Comparison of ENCODE assay signal across 1 cellular context in genomic region chr7:23467731-23468720, GRCh38.
TF ChIP-seq lines count a peak whose summit lies in the region.

No MANE protein-coding gene starts in this region.

TF ChIP-seq in K562, 482 proteins besides CTCF, POLR2A, EP300 and RAD21 (continued from another document):
- no peak for TF ChIP-seq ZBTB40 (IDR thresholded peaks at IDR 0.05)
- no peak for TF ChIP-seq ZBTB40 (CRISPR knock-in tag; IDR thresholded peaks at IDR 0.05)
- no peak for TF ChIP-seq ZNF239 (CRISPR knock-in tag; IDR thresholded peaks at IDR 0.05)
- peak; percentile 36 for TF ChIP-seq PRDM10 (IDR thresholded peaks at IDR 0.05; ENCODE audit: partially characterized antibody)
- TF ChIP-seq SNAPC5 (CRISPR knock-in tag; IDR thresholded peaks at IDR 0.05) = no peak
- no peak for TF ChIP-seq ZNF121 (CRISPR knock-in tag; conservative IDR thresholded peaks at IDR 0.05)
- TF ChIP-seq, protein P1, sequence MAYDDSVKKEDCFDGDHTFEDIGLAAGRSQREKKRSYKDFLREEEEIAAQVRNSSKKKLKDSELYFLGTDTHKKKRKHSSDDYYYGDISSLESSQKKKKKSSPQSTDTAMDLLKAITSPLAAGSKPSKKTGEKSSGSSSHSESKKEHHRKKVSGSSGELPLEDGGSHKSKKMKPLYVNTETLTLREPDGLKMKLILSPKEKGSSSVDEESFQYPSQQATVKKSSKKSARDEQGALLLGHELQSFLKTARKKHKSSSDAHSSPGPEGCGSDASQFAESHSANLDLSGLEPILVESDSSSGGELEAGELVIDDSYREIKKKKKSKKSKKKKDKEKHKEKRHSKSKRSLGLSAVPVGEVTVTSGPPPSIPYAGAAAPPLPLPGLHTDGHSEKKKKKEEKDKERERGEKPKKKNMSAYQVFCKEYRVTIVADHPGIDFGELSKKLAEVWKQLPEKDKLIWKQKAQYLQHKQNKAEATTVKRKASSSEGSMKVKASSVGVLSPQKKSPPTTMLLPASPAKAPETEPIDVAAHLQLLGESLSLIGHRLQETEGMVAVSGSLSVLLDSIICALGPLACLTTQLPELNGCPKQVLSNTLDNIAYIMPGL (CRISPR knock-in tag; IDR thresholded peaks at IDR 0.05) = no peak
- no peak for TF ChIP-seq ARID4B (CRISPR knock-in tag; IDR thresholded peaks at IDR 0.05)
- TF ChIP-seq LARP7 (IDR thresholded peaks at IDR 0.05) = no peak
- no peak for TF ChIP-seq ZNF324 (CRISPR knock-in tag; IDR thresholded peaks at IDR 0.05)
- no peak for TF ChIP-seq GTF2E2 (tag; IDR thresholded peaks at IDR 0.05)
- TF ChIP-seq TCF7 (IDR thresholded peaks at IDR 0.05; ENCODE audit: borderline replicate concordance) = 0 out of 2 replicates have a peak, but pooled peaks have one; percentile 31
- TF ChIP-seq, protein P2, sequence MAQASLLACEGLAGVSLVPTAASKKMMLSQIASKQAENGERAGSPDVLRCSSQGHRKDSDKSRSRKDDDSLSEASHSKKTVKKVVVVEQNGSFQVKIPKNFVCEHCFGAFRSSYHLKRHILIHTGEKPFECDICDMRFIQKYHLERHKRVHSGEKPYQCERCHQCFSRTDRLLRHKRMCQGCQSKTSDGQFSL (CRISPR knock-in tag; IDR thresholded peaks at IDR 0.05) = no peak
- TF ChIP-seq, protein P2 (tag; IDR thresholded peaks at IDR 0.05) = no peak; a peak in 1 of 4 replicates
- TF ChIP-seq ZNF197 (CRISPR knock-in tag; IDR thresholded peaks at IDR 0.05; ENCODE audit: low read depth) = no peak
- TF ChIP-seq ZNF584 (CRISPR knock-in tag; IDR thresholded peaks at IDR 0.05; ENCODE audit: low read depth) = no peak
- TF ChIP-seq RUNX1 (IDR thresholded peaks at IDR 0.05; ENCODE audit: low read depth) = no peak
- no peak for TF ChIP-seq MIER1 (IDR thresholded peaks at IDR 0.05; ENCODE audit: low read depth)
- TF ChIP-seq MAZ (CRISPR knock-in tag; conservative IDR thresholded peaks at IDR 0.05 in 1 of 2, IDR thresholded peaks at IDR 0.05 in 1 of 2) = peak in 1 of 2 experiments; percentile 19; a peak in 3 of 4 replicates
- TF ChIP-seq KAT7 (CRISPR knock-in tag; IDR thresholded peaks at IDR 0.05; ENCODE audit: borderline replicate concordance) = no peak
- TF ChIP-seq CEBPB (tag; IDR thresholded peaks at IDR 0.05) = no peak
- TF ChIP-seq XRCC5 (IDR thresholded peaks at IDR 0.05; ENCODE audit: low read depth, low read length) = no peak
- no peak for TF ChIP-seq U2AF1 (optimal IDR thresholded peaks at IDR 0.05; ENCODE audit: low read depth, low read length)
- TF ChIP-seq, protein P3, sequence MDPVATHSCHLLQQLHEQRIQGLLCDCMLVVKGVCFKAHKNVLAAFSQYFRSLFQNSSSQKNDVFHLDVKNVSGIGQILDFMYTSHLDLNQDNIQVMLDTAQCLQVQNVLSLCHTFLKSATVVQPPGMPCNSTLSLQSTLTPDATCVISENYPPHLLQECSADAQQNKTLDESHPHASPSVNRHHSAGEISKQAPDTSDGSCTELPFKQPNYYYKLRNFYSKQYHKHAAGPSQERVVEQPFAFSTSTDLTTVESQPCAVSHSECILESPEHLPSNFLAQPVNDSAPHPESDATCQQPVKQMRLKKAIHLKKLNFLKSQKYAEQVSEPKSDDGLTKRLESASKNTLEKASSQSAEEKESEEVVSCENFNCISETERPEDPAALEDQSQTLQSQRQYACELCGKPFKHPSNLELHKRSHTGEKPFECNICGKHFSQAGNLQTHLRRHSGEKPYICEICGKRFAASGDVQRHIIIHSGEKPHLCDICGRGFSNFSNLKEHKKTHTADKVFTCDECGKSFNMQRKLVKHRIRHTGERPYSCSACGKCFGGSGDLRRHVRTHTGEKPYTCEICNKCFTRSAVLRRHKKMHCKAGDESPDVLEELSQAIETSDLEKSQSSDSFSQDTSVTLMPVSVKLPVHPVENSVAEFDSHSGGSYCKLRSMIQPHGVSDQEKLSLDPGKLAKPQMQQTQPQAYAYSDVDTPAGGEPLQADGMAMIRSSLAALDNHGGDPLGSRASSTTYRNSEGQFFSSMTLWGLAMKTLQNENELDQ (CRISPR knock-in tag; IDR thresholded peaks at IDR 0.05; ENCODE audit: borderline replicate concordance) = no peak
- TF ChIP-seq ZNF668 (CRISPR knock-in tag; IDR thresholded peaks at IDR 0.05) = no peak
- no peak for TF ChIP-seq ZNF316 (IDR thresholded peaks at IDR 0.05)
- no peak for TF ChIP-seq HSF4 (CRISPR knock-in tag; IDR thresholded peaks at IDR 0.05; ENCODE audit: borderline replicate concordance)
- TF ChIP-seq FOXJ3 (CRISPR knock-in tag; IDR thresholded peaks at IDR 0.05) = no peak
- peak; percentile 54 to 57; a peak in 2 of 4 replicates for TF ChIP-seq SIN3A (IDR thresholded peaks at IDR 0.05; ENCODE audit: borderline replicate concordance in 2 of 2, control insufficient read depth in 1 of 2, low read depth in 2 of 2, low read length in 2 of 2)
- TF ChIP-seq CREM (IDR thresholded peaks at IDR 0.05; ENCODE audit: low read depth) = peak; percentile 20; the same call in 1 of the 2 replicates
- no peak for TF ChIP-seq ZNF696 (CRISPR knock-in tag; conservative IDR thresholded peaks at IDR 0.05)
- no peak for TF ChIP-seq HDGF (IDR thresholded peaks at IDR 0.05)
- TF ChIP-seq OTX1 (CRISPR knock-in tag; IDR thresholded peaks at IDR 0.05) = no peak
- TF ChIP-seq POLR2G (IDR thresholded peaks at IDR 0.05; ENCODE audit: low read depth, low read length) = 0 out of 2 replicates have a peak, but pooled peaks have one; percentile 16
- no peak for TF ChIP-seq ZBED1 (IDR thresholded peaks at IDR 0.05)
- no peak for TF ChIP-seq CTBP1 (IDR thresholded peaks at IDR 0.05; ENCODE audit: borderline replicate concordance)
- no peak for TF ChIP-seq SP2 (IDR thresholded peaks at IDR 0.05; ENCODE audit: extremely low read depth, low read depth, low read length, poor library complexity, severe bottlenecking)
- no peak for TF ChIP-seq NFE2 (IDR thresholded peaks at IDR 0.05; ENCODE audit: low read depth)
